Comparison of ENCODE assay signal across 13 cellular contexts in the genomic region with DNA sequence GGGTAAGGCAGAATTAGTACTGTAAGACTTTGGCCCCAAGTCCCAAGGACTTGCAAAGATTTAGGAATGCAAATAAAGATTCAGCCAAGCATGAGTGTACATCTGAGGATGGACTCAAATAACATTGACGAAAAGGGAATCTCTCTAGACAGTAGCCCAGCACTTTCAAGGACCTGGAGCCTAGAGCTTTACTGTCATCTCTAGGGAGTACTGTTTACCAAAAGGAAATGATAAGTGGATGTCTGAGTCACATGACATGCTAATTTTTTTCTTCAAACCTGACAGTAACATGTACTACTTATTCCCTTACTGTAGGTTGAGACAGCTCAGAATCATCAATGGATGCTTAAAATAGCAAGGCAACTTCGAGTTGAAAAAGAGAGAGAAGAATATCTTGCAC. TPM values are rescaled to one million over a fixed set of nuclear protein-coding genes. Genes with fewer than 3 reads are reported as not detected.
DNase-seq lines count a peak whose midpoint lies in the region; ATAC-seq and TF ChIP-seq lines count a peak whose summit lies in the region.
"Had no signal": no experiment of that assay in that cellular context is flagged by ENCODE, and none has a peak within 500 bp of the region (broad histone marks: within the 10 kb centered on the region; RNA-seq: fewer than 3 reads in every experiment).

No MANE protein-coding gene starts in this region.

- DNase-seq in cardiac muscle cell (ENCODE audit: low read depth in 1 of 2, low spot score in 1 of 2) (peak; percentile 8 to 38), heart right ventricle (no peak), T-cell (no peak), fibroblast of the aortic adventitia (ENCODE audit: low read depth) (peak; percentile 76), NCI-H128 (lab: John Stamatoyannopoulos, UW; ENCODE audit: unreplicated experiment) (no peak), retina (no peak)
- no peak for DNase-seq in activated CD4-positive, alpha-beta T cell treated with anti-CD3 and anti-CD28 coated beads for 4 hours
- DNase-seq: activated T-cell treated with anti-CD3 and anti-CD28 coated beads for 4 hours, mucosa of descending colon, NCI-H748 treated with DMSO at 0.1 percent for 48 hours had no signal

- WGBS in heart right ventricle, 2 donors = 43 to 46% methylated on average over 2 of the region's 2 CpGs

- H3K27ac ChIP-seq in cardiac muscle cell = peak overlapping the region; percentile 67
- no peak overlapping the region for H3K27ac ChIP-seq in heart right ventricle

- POLR2A ChIA-PET in T-cell (lab: Charles Lee) = interaction anchor here in 1 of 2 donors (0.6 kb wide), 1 partner anchor 66 kb away, joined by 6 read pairs; no protein-coding TSS in a partner anchor

- no peaks in the 10 kb centered on the region for H3K9me3 ChIP-seq in cardiac muscle cell (ENCODE audit: low read depth)
- H3K9me3 ChIP-seq in heart right ventricle = no peaks in the 10 kb centered on the region
- H3K9me3 ChIP-seq: mucosa of descending colon had no signal

- no peaks in the 10 kb centered on the region for H3K9me3 Mint-ChIP-seq in T-cell
- H3K9me3 Mint-ChIP-seq: dendritic cell treated with granulocyte-macrophage colony-stimulating factor and Interleukin-4, amounts not matched to agents 40 ng/mL and 50 ng/mL, for 4 days had no signal

- no peaks in the 10 kb centered on the region for H3K4me1 ChIP-seq in cardiac muscle cell (ENCODE audit: low read depth)
- H3K4me1 ChIP-seq in heart right ventricle = peaks cover 0 to 6% (median 0%) of the 10 kb centered on the region in 9 donors

- H3K27me3 Mint-ChIP-seq in T-cell = no peaks in the 10 kb centered on the region
- H3K27me3 Mint-ChIP-seq: dendritic cell treated with granulocyte-macrophage colony-stimulating factor and Interleukin-4, amounts not matched to agents 40 ng/mL and 50 ng/mL, for 4 days had no signal

- no peak for ATAC-seq in heart right ventricle
- ATAC-seq in T-cell (replicated peaks in 1 of 4) = peak in 3 of 4 experiments; percentile 29 to 73 (median 33)
- ATAC-seq in HG03097 (IDR thresholded peaks at IDR 0.05; ENCODE audit: low FRiP score, unreplicated experiment) = no peak
- ATAC-seq: mucosa of descending colon had no signal

- CTCF ChIA-PET in T-cell (lab: Charles Lee) = interaction anchor here in 1 of 2 donors (0.6 kb wide), 2 partner anchors 16 to 296 kb away, joined by 3 to 4 read pairs; no protein-coding TSS in a partner anchor

- H3K36me3 ChIP-seq in cardiac muscle cell (peaks cover 65% of the 10 kb centered on the region), heart right ventricle (peaks cover 0 to 100% (median 36%) of the 10 kb centered on the region in 9 donors)

- H3K27me3 ChIP-seq in cardiac muscle cell = no peaks in the 10 kb centered on the region
- H3K27me3 ChIP-seq in heart right ventricle = no peaks in the 10 kb centered on the region

- no peaks in the 10 kb centered on the region for H3K36me3 Mint-ChIP-seq in T-cell

- intact Hi-C loops in heart right ventricle (cut with DNase I) = no loop called here

- no peak for TF ChIP-seq CTCF in cardiac muscle cell (IDR thresholded peaks at IDR 0.05; ENCODE audit: low read depth, low read length)
- TF ChIP-seq CTCF in heart right ventricle (IDR thresholded peaks at IDR 0.05) = no peak
- no peak for TF ChIP-seq CTCF in fibroblast of the aortic adventitia (IDR thresholded peaks at IDR 0.05; ENCODE audit: insufficient read depth, low read length)

- no peak overlapping the region for H3K4me3 Mint-ChIP-seq in T-cell
- H3K4me3 Mint-ChIP-seq: dendritic cell treated with granulocyte-macrophage colony-stimulating factor and Interleukin-4, amounts not matched to agents 40 ng/mL and 50 ng/mL, for 4 days had no signal

- H3K4me1 Mint-ChIP-seq in T-cell = peaks cover 6 to 10% (median 6%) of the 10 kb centered on the region in 3 donors

- peak overlapping the region in 1 of 2 donors; percentile 11 for H3K27ac Mint-ChIP-seq in T-cell
- H3K27ac Mint-ChIP-seq: dendritic cell treated with granulocyte-macrophage colony-stimulating factor and Interleukin-4, amounts not matched to agents 40 ng/mL and 50 ng/mL, for 4 days had no signal

- H3K4me3 ChIP-seq in cardiac muscle cell (no peak overlapping the region), heart right ventricle (no peak overlapping the region), fibroblast of the aortic adventitia (ENCODE audit: low read depth, low read length) (no peak overlapping the region)
- H3K4me3 ChIP-seq: mucosa of descending colon, smooth muscle cell had no signal

RNA-seq across cellular contexts. Expression of gene IFT81, which starts 10.9 kb away (rescaled TPM):
- 19.9 and 30.0 TPM in 2 replicates for total RNA-seq in cardiac muscle cell
- polyA plus RNA-seq in cardiac muscle cell = 42.6 and 44.8 TPM in 2 replicates
- total RNA-seq in heart right ventricle = 10 to 100 TPM in 2 of 10 donors, 1 to 10 TPM in 8; 7.5 to 11.7 (median 8.5) TPM
- polyA plus RNA-seq in heart right ventricle = 1 to 10 TPM; 5.1 TPM
- 1 to 10 TPM in 4 of 5 donors, under 1 TPM in 1; 0.73 to 2.3 (median 1.5) TPM for total RNA-seq in T-cell
- 20.4 and 30.8 TPM in 2 replicates for total RNA-seq in fibroblast of the aortic adventitia (ENCODE audit: low replicate concordance)

Comparison
In these comparisons a context has a peak if more than half of its experiments do, and no peak if none do; other contexts are left out.
1. DNase-seq: peak in cardiac muscle cell (2 of 2) and fibroblast of the aortic adventitia (single experiment); none in heart right ventricle (0 of 2), T-cell (0 of 34), NCI-H128 (single experiment), retina (single experiment) and activated CD4-positive, alpha-beta T cell treated with anti-CD3 and anti-CD28 coated beads for 4 hours (0 of 2).
2. ATAC-seq: peak in T-cell (3 of 4); none in heart right ventricle (0 of 8) and HG03097 (single experiment).